Comparison of ENCODE assay signal across 26 cellular contexts in the genomic region with DNA sequence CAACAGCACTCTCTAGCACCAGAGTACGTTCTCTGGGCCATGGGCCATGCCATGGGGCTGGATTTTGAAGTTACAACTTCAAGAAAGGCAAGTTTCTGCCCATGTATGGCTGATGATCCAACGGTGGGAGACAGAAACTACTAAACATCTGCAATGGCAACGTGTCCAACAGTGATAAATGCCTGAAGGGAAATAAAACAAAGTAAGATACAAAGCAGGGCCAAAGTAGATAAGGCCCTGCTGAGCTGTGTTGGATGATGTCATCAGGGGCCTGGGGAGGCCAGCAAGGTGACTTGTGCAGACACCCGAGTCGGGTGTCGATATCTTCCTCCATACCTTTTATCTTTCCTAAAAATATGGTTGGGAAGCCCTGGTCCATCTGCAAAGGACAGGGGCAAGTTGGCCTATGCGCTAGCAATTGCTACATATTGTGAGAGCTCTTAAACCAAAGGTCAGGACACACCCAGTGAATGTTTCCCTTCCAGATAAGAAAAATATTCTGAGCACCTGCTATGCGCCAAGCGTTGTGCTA.
DNase-seq lines count a peak whose midpoint lies in the region; TF ChIP-seq lines count a peak whose summit lies in the region.
"Had no signal": no experiment of that assay in that cellular context is flagged by ENCODE, and none has a peak within 500 bp of the region (broad histone marks: within the 10 kb centered on the region; RNA-seq: fewer than 3 reads in every experiment).

No MANE protein-coding gene starts in this region.

- H3K4me2 ChIP-seq in neuronal stem cell (ENCODE audit: insufficient read depth, low read length, poor library complexity, severe bottlenecking): no peak overlapping the region
- H3K4me2 ChIP-seq in mammary epithelial cell (ENCODE audit: insufficient read depth, low read depth, low read length): no peak overlapping the region
- H3K4me2 ChIP-seq: SK-N-SH had no signal

- H3K9me3 ChIP-seq in BE2C (no peaks in the 10 kb centered on the region), neuronal stem cell (replicated peaks in 1 of 2; ENCODE audit: control insufficient read depth in 2 of 2, insufficient read depth in 1 of 2, low read depth in 1 of 2, low read length in 2 of 2) (peaks cover 3% of the 10 kb centered on the region in 2 donors), mammary epithelial cell (replicated peaks; ENCODE audit: insufficient read depth, low read length) (no peaks in the 10 kb centered on the region)
- H3K9me3 ChIP-seq: gastrocnemius medialis, neutrophil, psoas muscle, SK-N-SH, tibial artery had no signal

- H4K8ac ChIP-seq in neuronal stem cell (ENCODE audit: low read depth, low read length): peak overlapping the region; percentile 3

- dilution Hi-C loops in mammary epithelial cell (cut with HindIII; ENCODE audit: low sequenced_read_pairs): no loop called here

- H2BK15ac ChIP-seq in neuronal stem cell (ENCODE audit: low read length): no peak overlapping the region

- no peak overlapping the region for H4K91ac ChIP-seq in neuronal stem cell (ENCODE audit: low read depth, low read length, poor library complexity)

- TF ChIP-seq POLR2A in erythroblast (IDR thresholded peaks at IDR 0.05; ENCODE audit: low read length): no peak

- no peak overlapping the region for H3K23ac ChIP-seq in neuronal stem cell (ENCODE audit: low read depth, low read length, poor library complexity)

- WGBS in neuronal stem cell (ENCODE audit: extremely low coverage in 2 of 2, insufficient read length in 2 of 2, insufficient replicate concordance in 1 of 2), 2 donors: no CpG with 5 or more reads among the region's 9 CpGs
- 71% methylated on average over 9 of the region's 9 CpGs for WGBS in mammary epithelial cell (ENCODE audit: low coverage, missing lambda C conversion rate)

- no peak overlapping the region for H2BK5ac ChIP-seq in neuronal stem cell (ENCODE audit: low read length)

- H2AK5ac ChIP-seq in neuronal stem cell (ENCODE audit: low read depth, low read length): no peak overlapping the region

- H3K79me1 ChIP-seq in neuronal stem cell (ENCODE audit: low read depth, low read length): no peaks in the 10 kb centered on the region

- in situ Hi-C loops in mammary epithelial cell (cut with MboI; ENCODE audit: low sequenced_read_pairs in 2 of 2): no loop called here

- DNase-seq in BE2C: peak; percentile 39
- peak; percentile 31 for DNase-seq in RPMI7951 (ENCODE audit: low read depth)
- peak; percentile 90 to 98 for DNase-seq in erythroblast (lab: John Stamatoyannopoulos, UW)
- no peak for DNase-seq in neuronal stem cell (ENCODE audit: low spot score)
- no peak for DNase-seq in mammary epithelial cell
- DNase-seq in COR-L47 (lab: John Stamatoyannopoulos, UW): no peak
- DNase-seq in HCEC 1CT: no peak
- no peak for DNase-seq in foreskin fibroblast
- DNase-seq: 8988T; activated CD4-positive, alpha-beta memory T cell treated with anti-CD3 and anti-CD28 coated beads, Interleukin-2, amount 10 ng/mL, durations not matched to agents 7 days and 5 days; activated CD4-positive, alpha-beta T cell treated with anti-CD3 and anti-CD28 coated beads for 1 hour; activated CD8-positive, alpha-beta memory T cell treated with anti-CD3 and anti-CD28 coated beads, Interleukin-2, amount 50 U/mL, for 4 hours; activated naive CD4-positive, alpha-beta T cell; Calu3; gastrocnemius medialis; hippocampal formation; NCI-H2029 treated with DMSO at 0.1 percent for 48 hours; NCI-H526; NK-92 treated with Interleukin-12 subunit alpha and Interleukin-12 subunit beta, amount 100 ng/mL, for 24 hours; PC-3; psoas muscle; SK-N-SH; stimulated activated CD4-positive, alpha-beta T cell treated with anti-CD3 and anti-CD28 coated beads, Interleukin-4, amount 100 ng/mL, for 24 hours; tibial artery had no signal

- H3K4me1 ChIP-seq in BE2C: peaks cover 7% of the 10 kb centered on the region; the same call in 1 of the 2 replicates
- peaks cover 33 to 53% of the 10 kb centered on the region in 2 donors for H3K4me1 ChIP-seq in neuronal stem cell (ENCODE audit: control insufficient read depth in 2 of 2, insufficient read depth in 1 of 2, low read depth in 1 of 2, low read length in 2 of 2)
- no peaks in the 10 kb centered on the region for H3K4me1 ChIP-seq in mammary epithelial cell (ENCODE audit: insufficient read depth, low read length)

- H3K4me3 ChIP-seq in BE2C (ENCODE audit: low read depth, low read length) (no peak overlapping the region), neuronal stem cell (ENCODE audit: low read length in 2 of 2) (no peak overlapping the region), mammary epithelial cell (replicated peaks in 1 of 3; ENCODE audit: insufficient read depth in 1 of 3, low read depth in 2 of 3, low read length in 3 of 3) (no peak overlapping the region), foreskin fibroblast (ENCODE audit: low read depth in 1 of 2, low read length in 2 of 2) (no peak overlapping the region)
- H3K4me3 ChIP-seq: gastrocnemius medialis, psoas muscle, tibial artery had no signal

- no peaks in the 10 kb centered on the region for H4K20me1 ChIP-seq in mammary epithelial cell (ENCODE audit: insufficient read depth, low read length)

- H3K27ac ChIP-seq in neuronal stem cell (replicated peaks; ENCODE audit: low read length) (no peak overlapping the region), mammary epithelial cell (ENCODE audit: insufficient read depth, low read depth, low read length) (no peak overlapping the region)
- H3K27ac ChIP-seq: C4-2B, gastrocnemius medialis, neutrophil, psoas muscle had no signal

- no peak overlapping the region for H3K14ac ChIP-seq in neuronal stem cell (ENCODE audit: low read length)

- BruUV-seq in mammary epithelial cell (replicated peaks; lab: Mats Ljungman, UMichigan): no TSS peak

- CTCF ChIA-PET in mammary epithelial cell (lab: Charles Lee; ENCODE audit: low non-redundant PET): no interaction called here

- no peaks in the 10 kb centered on the region for H3K79me2 ChIP-seq in mammary epithelial cell (ENCODE audit: insufficient read depth, low read length)

- TF ChIP-seq CTCF in BE2C (IDR thresholded peaks at IDR 0.05; ENCODE audit: low read depth, low read length): no peak
- TF ChIP-seq CTCF in mammary epithelial cell (conservative IDR thresholded peaks at IDR 0.05 in 1 of 2, IDR thresholded peaks at IDR 0.05 in 1 of 2; ENCODE audit: extremely low read depth in 1 of 2, insufficient read depth in 1 of 2, low read depth in 1 of 2, low read length in 2 of 2): no peak
- no peak for TF ChIP-seq CTCF in foreskin fibroblast (IDR thresholded peaks at IDR 0.05; ENCODE audit: low read depth, low read length)

- H2BK120ac ChIP-seq in neuronal stem cell (ENCODE audit: low read depth, low read length): no peak overlapping the region

- H3K36me3 ChIP-seq in BE2C (no peaks in the 10 kb centered on the region), neuronal stem cell (replicated peaks in 1 of 2; ENCODE audit: control insufficient read depth in 2 of 2, insufficient read depth in 2 of 2, low read length in 2 of 2) (no peaks in the 10 kb centered on the region), mammary epithelial cell (ENCODE audit: insufficient read depth, low read length) (no peaks in the 10 kb centered on the region)
- H3K36me3 ChIP-seq: gastrocnemius medialis, neutrophil, tibial artery had no signal

- H3K4ac ChIP-seq in neuronal stem cell (ENCODE audit: low read length): no peak overlapping the region

- intact Hi-C loops in mammary epithelial cell (cut with micrococcal nuclease): no loop called here

- H3K9ac ChIP-seq in neuronal stem cell (ENCODE audit: low read depth, low read length, poor library complexity) (no peak overlapping the region), mammary epithelial cell (ENCODE audit: insufficient read depth, low read length) (no peak overlapping the region)
- H3K9ac ChIP-seq: SK-N-SH had no signal

- no peak overlapping the region for H2BK12ac ChIP-seq in neuronal stem cell (ENCODE audit: low read length)

- H2AFZ ChIP-seq in neuronal stem cell (ENCODE audit: low read length) (no peak overlapping the region), mammary epithelial cell (ENCODE audit: low read depth, low read length) (no peak overlapping the region)

- H3K27me3 ChIP-seq in BE2C (no peaks in the 10 kb centered on the region), neuronal stem cell (ENCODE audit: control insufficient read depth in 3 of 3, insufficient read depth in 3 of 3, low read depth in 1 of 3, low read length in 3 of 3) (no peaks in the 10 kb centered on the region), mammary epithelial cell (ENCODE audit: insufficient read depth, low read length) (no peaks in the 10 kb centered on the region)
- H3K27me3 ChIP-seq: tibial artery had no signal

- no peak overlapping the region for H3K18ac ChIP-seq in neuronal stem cell (ENCODE audit: low read length)

Comparison
In these comparisons a context has a peak if more than half of its experiments do, and no peak if none do; other contexts are left out.
1. DNase-seq: peak in BE2C (single experiment), RPMI7951 (single experiment) and erythroblast (2 of 2); none in neuronal stem cell (single experiment), mammary epithelial cell (single experiment), COR-L47 (single experiment), HCEC 1CT (single experiment) and foreskin fibroblast (0 of 2).